In the genomic region with DNA sequence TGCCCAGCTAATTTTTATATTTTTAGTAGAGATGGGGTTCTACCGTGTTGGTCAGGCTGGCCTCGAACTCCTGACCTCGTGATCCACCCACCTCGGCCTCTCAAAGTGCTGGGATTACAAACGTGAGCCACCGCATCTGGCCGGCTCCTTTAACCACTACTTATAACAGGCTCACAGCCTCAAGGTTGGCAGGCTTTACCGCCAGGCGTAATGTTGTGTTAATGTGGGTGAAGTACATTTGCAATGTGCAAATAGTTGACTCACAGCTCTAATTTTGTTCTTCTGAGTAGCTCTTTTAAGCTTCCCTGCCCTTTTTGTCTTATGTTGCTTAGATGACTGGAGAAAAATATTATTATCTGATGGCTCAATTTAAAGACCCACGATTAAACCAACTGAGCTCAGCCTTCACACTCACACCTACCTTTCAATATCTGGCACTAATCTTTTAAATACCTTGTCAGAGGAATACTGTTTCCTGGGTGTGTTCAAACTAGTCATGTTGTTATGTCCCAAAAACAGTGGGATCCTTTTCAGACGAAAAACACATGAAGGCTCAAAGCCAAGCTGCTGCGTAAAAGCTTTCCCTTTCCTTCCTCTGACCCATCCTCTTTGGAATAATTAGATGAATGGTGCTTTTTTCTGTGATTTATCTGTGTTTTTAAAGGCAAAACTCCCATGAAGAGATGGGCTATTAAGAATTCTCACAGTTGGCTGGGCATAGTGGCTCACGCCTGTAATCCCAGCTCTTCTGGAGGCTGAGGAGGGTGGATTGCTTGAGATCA, we compare ENCODE assay signal across 9 cellular contexts. TPM values are rescaled to one million over a fixed set of nuclear protein-coding genes. Genes with fewer than 3 reads are reported as not detected.
DNase-seq lines count a peak whose midpoint lies in the region; TF ChIP-seq lines count a peak whose summit lies in the region.
"Had no signal": no experiment of that assay in that cellular context is flagged by ENCODE, and none has a peak within 500 bp of the region (broad histone marks: within the 10 kb centered on the region; RNA-seq: fewer than 3 reads in every experiment).

No MANE protein-coding gene starts in this region.

- no peaks in the 10 kb centered on the region for H3K36me3 ChIP-seq in esophagus muscularis mucosa
- no peaks in the 10 kb centered on the region for H3K36me3 ChIP-seq in mesendoderm (ENCODE audit: control insufficient read depth, insufficient read depth, low read length)
- H3K36me3 ChIP-seq in Caco-2 (ENCODE audit: control insufficient read depth, insufficient read depth, low read length), result no peaks in the 10 kb centered on the region

- H3K4me2 ChIP-seq in mesendoderm (ENCODE audit: low read length), result no peak overlapping the region

- peak overlapping the region; percentile 61 to 71 (median 63) for H3K27ac ChIP-seq in esophagus muscularis mucosa (replicated peaks in 1 of 4)
- no peak overlapping the region for H3K27ac ChIP-seq in mesendoderm (ENCODE audit: low read depth, low read length)

- no peak overlapping the region for H3K4me3 Mint-ChIP-seq in Caco-2 (ENCODE audit: unreplicated experiment)

- H3K9ac ChIP-seq in mesendoderm (ENCODE audit: low read length), result no peak overlapping the region

- H3K79me2 ChIP-seq in mesendoderm (ENCODE audit: control insufficient read depth, insufficient read depth, low read length), result no peaks in the 10 kb centered on the region

- CTCF ChIA-PET in Caco-2 (lab: Charles Lee), result no interaction called here

- H2BK5ac ChIP-seq in mesendoderm (ENCODE audit: low read length), result no peak overlapping the region

- no peak for TF ChIP-seq EP300 in esophagus muscularis mucosa (IDR thresholded peaks at IDR 0.05)

- POLR2A ChIA-PET in Caco-2 (lab: Charles Lee), result no interaction called here

- no peak overlapping the region for H3K27ac Mint-ChIP-seq in Caco-2 (ENCODE audit: unreplicated experiment)

- no peak overlapping the region for H2BK120ac ChIP-seq in mesendoderm (ENCODE audit: low read depth, low read length)

- H3K4me1 Mint-ChIP-seq in Caco-2 (ENCODE audit: low read depth, unreplicated experiment), result peaks cover 15% of the 10 kb centered on the region

- H3K27me3 ChIP-seq in esophagus muscularis mucosa (no peaks in the 10 kb centered on the region), mesendoderm (ENCODE audit: insufficient read depth, low read length, poor library complexity) (no peaks in the 10 kb centered on the region), Caco-2 (replicated peaks; ENCODE audit: control insufficient read depth, insufficient read depth, low read length) (no peaks in the 10 kb centered on the region)

- H3K4me3 ChIP-seq in esophagus muscularis mucosa (no peak overlapping the region), mesendoderm (ENCODE audit: low read length) (no peak overlapping the region), Caco-2 (ENCODE audit: low read depth, low read length) (no peak overlapping the region)

- H3K36me3 Mint-ChIP-seq in Caco-2 (ENCODE audit: insufficient read depth, unreplicated experiment), result no peaks in the 10 kb centered on the region

- H2AK5ac ChIP-seq in mesendoderm (ENCODE audit: low read length), result no peak overlapping the region

- no peak overlapping the region for H4K5ac ChIP-seq in mesendoderm (ENCODE audit: low read length)

- H3K79me1 ChIP-seq in mesendoderm (ENCODE audit: low read length), result no peaks in the 10 kb centered on the region

- H4K8ac ChIP-seq in mesendoderm (ENCODE audit: low read depth, low read length), result no peak overlapping the region

- no TSS peak for BruUV-seq in Caco-2 (replicated peaks; lab: Mats Ljungman, UMichigan)

- peak overlapping the region; percentile 36 for H3K4ac ChIP-seq in mesendoderm (ENCODE audit: low read depth, low read length)

- H3K9me3 ChIP-seq in esophagus muscularis mucosa (no peaks in the 10 kb centered on the region), Caco-2 (peaks cover 2% of the 10 kb centered on the region; the same call in 1 of the 2 replicates)

- H3K27me3 Mint-ChIP-seq in Caco-2 (ENCODE audit: insufficient read depth, unreplicated experiment), result no peaks in the 10 kb centered on the region

- peaks cover 18 to 30% (median 23%) of the 10 kb centered on the region in 4 donors for H3K4me1 ChIP-seq in esophagus muscularis mucosa
- no peaks in the 10 kb centered on the region for H3K4me1 ChIP-seq in mesendoderm (ENCODE audit: control insufficient read depth, low read depth, low read length)
- peaks cover 22% of the 10 kb centered on the region for H3K4me1 ChIP-seq in Caco-2

- 54% methylated on average over 13 of the region's 13 CpGs for WGBS in esophagus muscularis mucosa
- WGBS in mesendoderm (ENCODE audit: extremely low coverage, insufficient coverage, low lambda C conversion rate), result no CpG with 5 or more reads among the region's 13 CpGs

- no peaks in the 10 kb centered on the region for H3K9me3 Mint-ChIP-seq in Caco-2 (ENCODE audit: unreplicated experiment)

- no peak overlapping the region for H3K23ac ChIP-seq in mesendoderm (ENCODE audit: low read length)

- H3K56ac ChIP-seq in mesendoderm (ENCODE audit: low read length), result no peak overlapping the region

- no peak for TF ChIP-seq CTCF in esophagus muscularis mucosa (IDR thresholded peaks at IDR 0.05)
- no peak for TF ChIP-seq CTCF in Caco-2 (IDR thresholded peaks at IDR 0.05; ENCODE audit: insufficient read depth in 1 of 2, low read depth in 1 of 2, low read length in 1 of 2, severe bottlenecking in 1 of 2, unreplicated experiment in 1 of 2)

- H2BK15ac ChIP-seq in mesendoderm (replicated peaks; ENCODE audit: low read depth), result no peak overlapping the region

- no peak overlapping the region for H3K18ac ChIP-seq in mesendoderm (ENCODE audit: low read length)

- intact Hi-C loops in esophagus muscularis mucosa (cut with DNase I) (no loop called here), Caco-2 (cut with micrococcal nuclease; ENCODE audit: unreplicated experiment) (no loop called here)

- DNase-seq in DMS153 (lab: John Stamatoyannopoulos, UW) (peak; percentile 62), NCI-H2227 treated with DMSO at 0.1 percent for 48 hours (lab: John Stamatoyannopoulos, UW) (peak; percentile 20), esophagus muscularis mucosa (ENCODE audit: extremely low spot score) (peak; percentile 91), mesendoderm (no peak), Caco-2 (no peak), ecto neural progenitor cell (ENCODE audit: low spot score) (no peak), SIG-M5 (lab: John Stamatoyannopoulos, UW) (no peak), cerebellum (ENCODE audit: low spot score) (no peak)
- DNase-seq: NCI-H1694 treated with DMSO at 0.1 percent for 48 hours had no signal

- no peak for TF ChIP-seq POLR2A in esophagus muscularis mucosa (IDR thresholded peaks at IDR 0.05; ENCODE audit: low read depth)

RNA-seq across cellular contexts. Expression of gene USP44, which starts 57.2 kb away (rescaled TPM):
- total RNA-seq in esophagus muscularis mucosa (1 to 10 TPM; 3.3 to 6.2 (median 5.3) TPM), Caco-2 (2022) (0.14 and 0.19 TPM in 2 replicates), cerebellum (4.4 TPM)
- polyA plus RNA-seq in mesendoderm (2013, experiment 1 of 2), result 25.0 TPM
- 27.8 TPM for polyA plus RNA-seq in mesendoderm (2013, experiment 2 of 2)

Comparison
In these comparisons a context has a peak if more than half of its experiments do, and no peak if none do; other contexts are left out.
1. DNase-seq: peak in DMS153 (single experiment), NCI-H2227 treated with DMSO at 0.1 percent for 48 hours (single experiment) and esophagus muscularis mucosa (single experiment); none in mesendoderm (single experiment), Caco-2 (0 of 2), ecto neural progenitor cell (single experiment), SIG-M5 (single experiment) and cerebellum (single experiment).